1 cellular context compared by ENCODE assay signal in genomic region chr11:72793452-72794367, GRCh38.
TF ChIP-seq lines count a peak whose summit lies in the region.

STARD10 (minus strand) TSS chr11:72794047; CDS start chr11:72781181, 12,866 bp downstream.

TF ChIP-seq in HEK293, 187 proteins besides CTCF, POLR2A, EP300 and RAD21 (continued from another document):
- TF ChIP-seq PATZ1 (tag by site-specific recombination; IDR thresholded peaks at IDR 0.05) = peak; percentile 82
- peak; percentile 52 for TF ChIP-seq IKZF3 (tag by site-specific recombination; IDR thresholded peaks at IDR 0.05)
- no peak for TF ChIP-seq ZNF16 (tag by site-specific recombination; IDR thresholded peaks at IDR 0.05; ENCODE audit: low read depth)
- no peak for TF ChIP-seq ZNF785 (tag by site-specific recombination; IDR thresholded peaks at IDR 0.05)
- TF ChIP-seq KLF9 (tag by site-specific recombination; IDR thresholded peaks at IDR 0.05; ENCODE audit: low read depth) = 0 out of 2 replicates have a peak, but pooled peaks have one; percentile 15
- TF ChIP-seq ZNF311 (tag by site-specific recombination; IDR thresholded peaks at IDR 0.05; ENCODE audit: borderline replicate concordance) = no peak
- TF ChIP-seq, protein P1, sequence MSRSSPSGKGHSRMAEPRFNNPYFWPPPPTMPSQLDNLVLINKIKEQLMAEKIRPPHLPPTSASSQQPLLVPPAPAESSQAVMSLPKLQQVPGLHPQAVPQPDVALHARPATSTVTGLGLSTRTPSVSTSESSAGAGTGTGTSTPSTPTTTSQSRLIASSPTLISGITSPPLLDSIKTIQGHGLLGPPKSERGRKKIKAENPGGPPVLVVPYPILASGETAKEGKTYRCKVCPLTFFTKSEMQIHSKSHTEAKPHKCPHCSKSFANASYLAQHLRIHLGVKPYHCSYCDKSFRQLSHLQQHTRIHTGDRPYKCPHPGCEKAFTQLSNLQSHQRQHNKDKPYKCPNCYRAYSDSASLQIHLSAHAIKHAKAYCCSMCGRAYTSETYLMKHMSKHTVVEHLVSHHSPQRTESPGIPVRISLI (tag by site-specific recombination; IDR thresholded peaks at IDR 0.05) = no peak
- TF ChIP-seq ZNF214 (tag by site-specific recombination; IDR thresholded peaks at IDR 0.05; ENCODE audit: borderline replicate concordance) = no peak
- no peak for TF ChIP-seq ZNF747 (tag by site-specific recombination; IDR thresholded peaks at IDR 0.05)
- TF ChIP-seq PRDM2 (tag by site-specific recombination; IDR thresholded peaks at IDR 0.05; ENCODE audit: borderline replicate concordance) = no peak
- no peak for TF ChIP-seq ZNF677 (tag by site-specific recombination; IDR thresholded peaks at IDR 0.05)
- TF ChIP-seq PRDM10 (tag by site-specific recombination; IDR thresholded peaks at IDR 0.05) = peak; percentile 79
- no peak for TF ChIP-seq ZNF155 (tag by site-specific recombination; IDR thresholded peaks at IDR 0.05)
- no peak for TF ChIP-seq REST (tag by site-specific recombination; IDR thresholded peaks at IDR 0.05)
- TF ChIP-seq, protein P2, sequence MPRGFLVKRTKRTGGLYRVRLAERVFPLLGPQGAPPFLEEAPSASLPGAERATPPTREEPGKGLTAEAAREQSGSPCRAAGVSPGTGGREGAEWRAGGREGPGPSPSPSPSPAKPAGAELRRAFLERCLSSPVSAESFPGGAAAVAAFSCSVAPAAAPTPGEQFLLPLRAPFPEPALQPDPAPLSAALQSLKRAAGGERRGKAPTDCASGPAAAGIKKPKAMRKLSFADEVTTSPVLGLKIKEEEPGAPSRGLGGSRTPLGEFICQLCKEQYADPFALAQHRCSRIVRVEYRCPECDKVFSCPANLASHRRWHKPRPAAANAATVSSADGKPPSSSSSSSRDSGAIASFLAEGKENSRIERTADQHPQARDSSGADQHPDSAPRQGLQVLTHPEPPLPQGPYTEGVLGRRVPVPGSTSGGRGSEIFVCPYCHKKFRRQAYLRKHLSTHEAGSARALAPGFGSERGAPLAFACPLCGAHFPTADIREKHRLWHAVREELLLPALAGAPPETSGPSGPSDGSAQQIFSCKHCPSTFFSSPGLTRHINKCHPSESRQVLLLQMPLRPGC (tag by site-specific recombination; IDR thresholded peaks at IDR 0.05) = peak; percentile 84
- TF ChIP-seq ZSCAN16 (tag by site-specific recombination; IDR thresholded peaks at IDR 0.05) = no peak
- TF ChIP-seq TCF7L2 (IDR thresholded peaks at IDR 0.05; ENCODE audit: borderline replicate concordance, low read depth, low read length) = no peak
- TF ChIP-seq, protein P3, sequence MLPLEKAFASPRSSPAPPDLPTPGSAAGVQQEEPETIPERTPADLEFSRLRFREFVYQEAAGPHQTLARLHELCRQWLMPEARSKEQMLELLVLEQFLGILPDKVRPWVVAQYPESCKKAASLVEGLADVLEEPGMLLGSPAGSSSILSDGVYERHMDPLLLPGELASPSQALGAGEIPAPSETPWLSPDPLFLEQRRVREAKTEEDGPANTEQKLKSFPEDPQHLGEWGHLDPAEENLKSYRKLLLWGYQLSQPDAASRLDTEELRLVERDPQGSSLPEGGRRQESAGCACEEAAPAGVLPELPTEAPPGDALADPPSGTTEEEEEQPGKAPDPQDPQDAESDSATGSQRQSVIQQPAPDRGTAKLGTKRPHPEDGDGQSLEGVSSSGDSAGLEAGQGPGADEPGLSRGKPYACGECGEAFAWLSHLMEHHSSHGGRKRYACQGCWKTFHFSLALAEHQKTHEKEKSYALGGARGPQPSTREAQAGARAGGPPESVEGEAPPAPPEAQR (tag by site-specific recombination; IDR thresholded peaks at IDR 0.05) = no peak
- TF ChIP-seq ZSCAN4 (tag by site-specific recombination; IDR thresholded peaks at IDR 0.05) = peak; percentile 35; the same call in 1 of the 2 replicates
- TF ChIP-seq EGR2 (tag by site-specific recombination; IDR thresholded peaks at IDR 0.05; ENCODE audit: low read depth) = no peak
- 0 out of 2 replicates have a peak, but pooled peaks have one; percentile 39 for TF ChIP-seq ZSCAN23 (tag by site-specific recombination; IDR thresholded peaks at IDR 0.05)
- no peak for TF ChIP-seq ZNF596 (tag by site-specific recombination; IDR thresholded peaks at IDR 0.05)
